26 cellular contexts compared by ENCODE assay signal in the genomic region with DNA sequence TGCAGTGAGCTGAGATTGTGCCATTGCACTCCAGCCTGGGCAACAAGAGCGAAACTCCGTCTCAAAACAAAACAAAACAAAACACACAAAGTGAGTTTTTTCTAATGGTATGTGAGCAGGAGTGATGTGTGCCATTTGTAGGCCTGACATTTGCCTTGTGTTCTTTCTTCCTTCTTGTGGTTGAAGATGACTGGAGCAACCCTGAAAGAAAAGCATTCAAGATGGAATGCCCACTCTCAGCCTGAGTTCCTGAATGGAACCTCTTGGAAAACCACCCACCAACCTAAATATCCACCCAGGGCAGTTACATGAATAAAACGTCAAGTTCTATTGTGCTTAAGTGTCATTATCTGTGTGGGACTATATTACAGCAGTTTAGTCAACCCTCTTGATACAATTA.
"Had no signal": no experiment of that assay in that cellular context is flagged by ENCODE, and none has a peak within 500 bp of the region (broad histone marks: within the 10 kb centered on the region; RNA-seq: fewer than 3 reads in every experiment).

No MANE protein-coding gene starts in this region.

- H3K36me3 Mint-ChIP-seq: naive B cell; natural killer cell; stimulated activated naive B cell treated with anti-CD40 and anti-IgM and Interleukin-4, amounts not matched to agents 10 μg/mL and 1 μg/mL and 100 μg/mL, for 72 hours had no signal

- DNase-seq: hypothalamus; immature natural killer cell; left ventricle myocardium inferior; mesendoderm; naive B cell; natural killer cell; nephron progenitor cell; ovary; retina; right cardiac atrium; stimulated activated CD4-positive, alpha-beta T cell treated with anti-CD3 and anti-CD28 coated beads, Interleukin-12 subunit alpha, Interleukin-12 subunit beta, amount 100 ng/mL, for 4 hours; stimulated activated CD4-positive, alpha-beta T cell treated with anti-CD3 and anti-CD28 coated beads, Interleukin-15, amount 100 ng/mL, for 24 hours; stimulated activated CD4-positive, alpha-beta T cell treated with anti-CD3 and anti-CD28 coated beads, Interleukin-2, amount 100 ng/mL, for 24 hours; stimulated activated CD4-positive, alpha-beta T cell treated with anti-CD3 and anti-CD28 coated beads, Interleukin-4, amount 100 ng/mL, for 1 hour; stimulated activated naive B cell treated with anti-CD40 and anti-IgM and Interleukin-4, amounts not matched to agents 10 μg/mL and 1 μg/mL and 100 μg/mL, for 72 hours; stimulated activated naive CD8-positive, alpha-beta T cell treated with anti-CD3 and anti-CD28 coated beads, Interleukin-15, Interleukin-2, amounts not matched to agents 100 U/mL and 50 U/mL, for 24 hours; stomach; tibial artery; trophoblast cell; upper lobe of right lung had no signal

- H3K9me3 Mint-ChIP-seq: immature natural killer cell; mesothelial cell of epicardium; naive B cell; natural killer cell; nephron progenitor cell; stimulated activated naive B cell treated with anti-CD40 and anti-IgM and Interleukin-4, amounts not matched to agents 10 μg/mL and 1 μg/mL and 100 μg/mL, for 72 hours had no signal

- H3K4me1 Mint-ChIP-seq: immature natural killer cell; naive B cell; natural killer cell; nephron progenitor cell; stimulated activated naive B cell treated with anti-CD40 and anti-IgM and Interleukin-4, amounts not matched to agents 10 μg/mL and 1 μg/mL and 100 μg/mL, for 72 hours had no signal

- H3K27ac ChIP-seq: left ventricle myocardium inferior, ovary, prostate gland, skin epidermis, stomach, suprapubic skin, thoracic aorta, tibial artery, upper lobe of right lung had no signal

- H3K27ac Mint-ChIP-seq: immature natural killer cell; mesothelial cell of epicardium; naive B cell; natural killer cell; nephron progenitor cell; stimulated activated naive B cell treated with anti-CD40 and anti-IgM and Interleukin-4, amounts not matched to agents 10 μg/mL and 1 μg/mL and 100 μg/mL, for 72 hours had no signal

- H3K4me3 Mint-ChIP-seq: immature natural killer cell; mesothelial cell of epicardium; naive B cell; natural killer cell; nephron progenitor cell; stimulated activated naive B cell treated with anti-CD40 and anti-IgM and Interleukin-4, amounts not matched to agents 10 μg/mL and 1 μg/mL and 100 μg/mL, for 72 hours had no signal

- ATAC-seq: natural killer cell; right cardiac atrium; sciatic nerve; stimulated activated naive B cell treated with anti-CD40 and anti-IgM and Interleukin-4, amounts not matched to agents 10 μg/mL and 1 μg/mL and 100 μg/mL, for 72 hours; stimulated activated naive CD8-positive, alpha-beta T cell treated with anti-CD3 and anti-CD28 coated beads, Interleukin-15, Interleukin-2, amounts not matched to agents 100 U/mL and 50 U/mL, for 24 hours; upper lobe of right lung had no signal

- H3K27me3 Mint-ChIP-seq: naive B cell; stimulated activated naive B cell treated with anti-CD40 and anti-IgM and Interleukin-4, amounts not matched to agents 10 μg/mL and 1 μg/mL and 100 μg/mL, for 72 hours had no signal
